ENCODE assay signal across 8 cellular contexts in genomic region chr11:6618117-6619020, GRCh38. TPM values are rescaled to one million over a fixed set of nuclear protein-coding genes. Genes with fewer than 3 reads are reported as not detected.
DNase-seq lines count a peak whose midpoint lies in the region; ATAC-seq, FAIRE-seq and TF ChIP-seq lines count a peak whose summit lies in the region.

No MANE protein-coding gene starts in this region.

- TF ChIP-seq RAD21 in GM12878 (IDR thresholded peaks at IDR 0.05; ENCODE audit: insufficient read depth, low read depth, low read length), result no peak

- no peak for TF ChIP-seq EP300 in GM12878 (IDR thresholded peaks at IDR 0.05; ENCODE audit: borderline replicate concordance in 1 of 2, control insufficient read depth in 1 of 2, low read depth in 2 of 2, low read length in 2 of 2)

- no peaks in the 10 kb centered on the region for H3K27me3 Mint-ChIP-seq in CD4-positive, alpha-beta T cell
- peaks cover 2% of the 10 kb centered on the region for H3K27me3 Mint-ChIP-seq in glutamatergic neuron (ENCODE audit: unreplicated experiment)

- H3K27ac Mint-ChIP-seq in CD4-positive, alpha-beta T cell, result no peak overlapping the region
- no peak overlapping the region for H3K27ac Mint-ChIP-seq in glutamatergic neuron (ENCODE audit: unreplicated experiment)

- peaks cover 8% of the 10 kb centered on the region for H3K4me1 Mint-ChIP-seq in CD4-positive, alpha-beta T cell (ENCODE audit: low read depth)
- H3K4me1 Mint-ChIP-seq in glutamatergic neuron (ENCODE audit: low read depth, unreplicated experiment), result no peaks in the 10 kb centered on the region

- peaks cover 12% of the 10 kb centered on the region for H3K79me2 ChIP-seq in GM12878 (ENCODE audit: control insufficient read depth, insufficient read depth, low read length)

- H3K4me2 ChIP-seq in GM12878 (ENCODE audit: control insufficient read depth, insufficient read depth), result peak overlapping the region; percentile 92

- POLR2A ChIA-PET in CD4-positive, alpha-beta T cell (lab: Charles Lee), result interaction anchor here (1.0 to 4.4 kb wide), 22 partner anchors 9 to 215 kb away, joined by 3 to 52 read pairs (median 6); partner anchors contain the start of genes ARFIP2, DCHS1, ILK and MRPL17
- POLR2A ChIA-PET in GM12878 (lab: Charles Lee), result interaction anchor here (0.8 to 9.1 kb wide), 19 partner anchors 9 to 929 kb away, joined by 3 to 85 read pairs (median 4); partner anchors contain the start of genes ARFIP2, ILK, MRPL17 and SMPD1

- no peaks in the 10 kb centered on the region for H4K20me1 ChIP-seq in GM12878 (ENCODE audit: control insufficient read depth, insufficient read depth)

- BruUV-seq in GM12878 (replicated peaks; lab: Mats Ljungman, UMichigan), result no TSS peak

- in situ Hi-C loops in GM12878 (cut with MboI), result loop anchor here (10.0 kb wide), 1 partner anchor 906 kb away; no protein-coding TSS in a partner anchor

- no peaks in the 10 kb centered on the region for H3K9me3 Mint-ChIP-seq in CD4-positive, alpha-beta T cell
- no peaks in the 10 kb centered on the region for H3K9me3 Mint-ChIP-seq in glutamatergic neuron (ENCODE audit: unreplicated experiment)

- intact Hi-C loops in CD4-positive, alpha-beta T cell (cut with DNase I, micrococcal nuclease), result loop anchor here in 1 of 2 experiments (1.0 to 10.0 kb wide), 6 partner anchors 16 to 384 kb away; partner anchors contain the start of genes APBB1, ARFIP2, CNGA4 and FHIP1B
- intact Hi-C loops in GM12878 (cut with micrococcal nuclease; ENCODE audit: unreplicated experiment), result loop anchor here (2.0 to 10.0 kb wide), 2 partner anchors 50 to 906 kb away; no protein-coding TSS in a partner anchor

- H3K27me3 ChIP-seq in CD4-positive, alpha-beta T cell (ENCODE audit: control insufficient read depth, insufficient read depth, low read length), result no peaks in the 10 kb centered on the region
- H3K27me3 ChIP-seq in GM12878 (replicated peaks in 1 of 2; ENCODE audit: control insufficient read depth in 2 of 2, insufficient read depth in 2 of 2, low read length in 1 of 2) (no peaks in the 10 kb centered on the region), iPS-20b (ENCODE audit: insufficient read depth, low read length) (no peaks in the 10 kb centered on the region)

- H3K4me1 ChIP-seq in GM12878 (ENCODE audit: control insufficient read depth, insufficient read depth, low read length) (peaks cover 6% of the 10 kb centered on the region), iPS-20b (ENCODE audit: insufficient read depth, low read length) (peaks cover 14% of the 10 kb centered on the region; the same call in 1 of the 2 replicates)

- no peak overlapping the region for H3K4me3 Mint-ChIP-seq in CD4-positive, alpha-beta T cell
- H3K4me3 Mint-ChIP-seq in glutamatergic neuron (ENCODE audit: unreplicated experiment), result no peak overlapping the region

- no peaks in the 10 kb centered on the region for H3K9me3 ChIP-seq in CD4-positive, alpha-beta T cell (ENCODE audit: control insufficient read depth, low read length)
- no peaks in the 10 kb centered on the region for H3K9me3 ChIP-seq in GM12878 (replicated peaks; ENCODE audit: control insufficient read depth, insufficient read depth, low read length)
- no peaks in the 10 kb centered on the region for H3K9me3 ChIP-seq in iPS-20b (ENCODE audit: insufficient read depth, low read depth, low read length)

- peak overlapping the region; percentile 95 for H2AFZ ChIP-seq in GM12878 (ENCODE audit: control insufficient read depth, low read depth, low read length)

- RAD21 ChIA-PET in GM12878 (lab: Charles Lee; ENCODE audit: unreplicated experiment), result interaction anchor here (0.8 to 4.3 kb wide), 19 partner anchors 9 to 239 kb away, joined by 3 to 55 read pairs (median 5); partner anchors contain the start of genes ARFIP2, ILK, MRPL17 and RRP8

- peak overlapping the region; percentile 95 for H3K4me3 ChIP-seq in GM12878
- H3K4me3 ChIP-seq in iPS-20b (ENCODE audit: low read length), result peak overlapping the region; percentile 81

- H3K27ac ChIP-seq in CD4-positive, alpha-beta T cell (ENCODE audit: low read depth, low read length), result peak overlapping the region; percentile 73
- H3K27ac ChIP-seq in GM12878 (ENCODE audit: control insufficient read depth, insufficient read depth) (peak overlapping the region; percentile 90), iPS-20b (ENCODE audit: low read length) (no peak overlapping the region)

- peak in 9 of 10 experiments; percentile 38 to 68 (median 60) for DNase-seq in CD4-positive, alpha-beta T cell
- DNase-seq in T-helper 2 cell, result peak in 4 of 5 experiments; percentile 35 to 81 (median 47)
- DNase-seq in GM12878 (ENCODE audit: low read depth, low spot score), result no peak
- DNase-seq in stimulated activated CD4-positive, alpha-beta T cell treated with anti-CD3 and anti-CD28 coated beads, Interleukin-12 subunit alpha, Interleukin-12 subunit beta, amount 100 ng/mL, for 4 hours, result peak; percentile 51
- DNase-seq in glutamatergic neuron, result no peak
- no peak for DNase-seq in NCI-H526 (lab: John Stamatoyannopoulos, UW)

- FAIRE-seq in GM12878 (lab: Jason Lieb, UNC), result peak; percentile 77

- peaks cover 0 to 6% of the 10 kb centered on the region in 2 experiments; a peak in 1 of 4 replicates for H3K36me3 ChIP-seq in GM12878 (ENCODE audit: control insufficient read depth in 2 of 2, insufficient read depth in 2 of 2, low read length in 1 of 2)
- peaks cover 21% of the 10 kb centered on the region for H3K36me3 ChIP-seq in iPS-20b (ENCODE audit: insufficient read depth, low read depth, low read length)

- peak; percentile 47 for ATAC-seq in CD4-positive, alpha-beta T cell (ENCODE audit: poor library complexity)
- ATAC-seq in HG02885 (IDR thresholded peaks at IDR 0.05; ENCODE audit: poor library complexity, unreplicated experiment), result peak; percentile 18
- ATAC-seq in GM12878, result peak; percentile 51

- TF ChIP-seq CTCF in CD4-positive, alpha-beta T cell (IDR thresholded peaks at IDR 0.05), result no peak
- TF ChIP-seq CTCF in GM12878 (IDR thresholded peaks at IDR 0.05 in 2 of 3, conservative IDR thresholded peaks at IDR 0.05 in 1 of 3; ENCODE audit: control insufficient read depth in 2 of 3, extremely low read depth in 1 of 3, insufficient read depth in 1 of 3, low read depth in 3 of 3, low read length in 3 of 3), result no peak; a peak in 1 of 6 replicates
- no peak for TF ChIP-seq CTCF in glutamatergic neuron (IDR thresholded peaks at IDR 0.05; ENCODE audit: partially characterized antibody, unreplicated experiment)

- H3K9ac ChIP-seq in GM12878 (ENCODE audit: control insufficient read depth, insufficient read depth, low read length) (peak overlapping the region; percentile 95), iPS-20b (ENCODE audit: low read depth, low read length) (peak overlapping the region; percentile 78)

- CTCF ChIA-PET in CD4-positive, alpha-beta T cell (lab: Charles Lee), result interaction anchor here (0.6 to 4.0 kb wide), 10 partner anchors 11 to 137 kb away, joined by 3 to 30 read pairs (median 4); partner anchors contain the start of genes ILK and MRPL17
- CTCF ChIA-PET in GM12878 (lab: Yijun Ruan, JAX), result interaction anchor here (0.6 to 3.5 kb wide), 18 partner anchors 9 to 239 kb away, joined by 3 to 27 read pairs (median 4); partner anchors contain the start of genes ILK and MRPL17

- SMC1A ChIA-PET in GM12878 (lab: Charles Lee; ENCODE audit: uncharacterized antibody, unreplicated experiment), result interaction anchor here (0.8 to 3.5 kb wide), 16 partner anchors 9 to 233 kb away, joined by 3 to 34 read pairs (median 4); partner anchors contain the start of genes ILK and MRPL17

- no peak; the same call in 1 of the 2 replicates for TF ChIP-seq POLR2A in GM12878 (IDR thresholded peaks at IDR 0.05; ENCODE audit: low read depth, low read length)

- 8% methylated on average over 15 of the region's 15 CpGs for WGBS in GM12878 (ENCODE audit: insufficient coverage, insufficient replicate concordance, low lambda C conversion rate, missing lambda C conversion rate)

- H3K36me3 Mint-ChIP-seq in CD4-positive, alpha-beta T cell (ENCODE audit: low read depth), result peaks cover 9% of the 10 kb centered on the region
- H3K36me3 Mint-ChIP-seq in glutamatergic neuron (ENCODE audit: unreplicated experiment), result no peaks in the 10 kb centered on the region

RNA-seq across cellular contexts. Expression of gene TPP1, which starts 0.9 kb away (rescaled TPM):
- total RNA-seq in CD4-positive, alpha-beta T cell, result 10 to 100 TPM; 29.7 to 34.4 TPM
- total RNA-seq in GM12878 (2013; cell fraction: nucleolus; rRNA removed), result 113 and 122 TPM in 2 replicates
- 12.8 and 14.8 TPM in 2 replicates for total RNA-seq in GM12878 (2014; rRNA removed)
- 7.7 and 9.3 TPM in 2 replicates for total RNA-seq in GM12878 (2014; rRNA removed; fragmentation: Illumina TruSeq; extraction: Trizol)
- total RNA-seq in GM12878 (2021), result 35.0 and 49.2 TPM in 2 replicates
- polyA plus RNA-seq in GM12878 (2011; ENCODE audit: low read depth), result 79.8 TPM
- polyA plus RNA-seq in GM12878 (2011; rRNA removed), result 51.8 and 64.6 TPM in 2 replicates
- 41.7 and 60.9 TPM in 2 replicates for polyA plus RNA-seq in GM12878 (2011; cell fraction: cytosol; rRNA removed)
- polyA plus RNA-seq in GM12878 (2011; cell fraction: nucleus; rRNA removed), result 249 and 317 TPM in 2 replicates
- polyA plus RNA-seq in GM12878 (2012), result 59.6 and 62.7 TPM in 2 replicates
- 58.9 and 71.1 TPM in 2 replicates for polyA plus RNA-seq in GM12878 (2014; fragmentation: Illumina TruSeq; extraction: Trizol)
- 10 to 100 TPM in 1 of 2 experiments, 1 to 10 TPM in 1; 7.5 to 14.4 TPM for polyA plus RNA-seq in GM12878 (2014; fragmentation: Nextera tagmentation; extraction: Ambion mirVana)
- polyA plus RNA-seq in GM12878 (2014; rRNA removed), result 45.0 and 50.3 TPM in 2 replicates
- 10 to 100 TPM; 38.0 to 38.6 TPM for polyA plus RNA-seq in GM12878 (2016; fragmentation: Nextera tagmentation; extraction: Ambion mirVana)
- 42.7 and 57.7 TPM in 2 replicates for polyA minus RNA-seq in GM12878 (2011; rRNA and poly(A)+ RNA removed)
- 12.2 and 21.0 TPM in 2 replicates for polyA minus RNA-seq in GM12878 (2011; cell fraction: cytosol; rRNA and poly(A)+ RNA removed)
- polyA minus RNA-seq in GM12878 (2011; cell fraction: nucleus; rRNA and poly(A)+ RNA removed), result 43.4 and 44.5 TPM in 2 replicates
- 37.7 TPM for total RNA-seq in glutamatergic neuron (ENCODE audit: unreplicated experiment)

RNA-seq across cellular contexts. Expression of gene TAF10, which starts 6.4 kb away (rescaled TPM):
- 100 to 1,000 TPM; 154 to 164 TPM for total RNA-seq in CD4-positive, alpha-beta T cell
- 12.9 and 13.0 TPM in 2 replicates for total RNA-seq in GM12878 (2013; cell fraction: nucleolus; rRNA removed)
- total RNA-seq in GM12878 (2014; rRNA removed) (167 and 172 TPM in 2 replicates), GM12878 (2014; rRNA removed; fragmentation: Illumina TruSeq; extraction: Trizol) (115 and 120 TPM in 2 replicates), GM12878 (2021) (184 and 192 TPM in 2 replicates), glutamatergic neuron (ENCODE audit: unreplicated experiment) (124 TPM)
- 24.6 TPM for polyA plus RNA-seq in GM12878 (2011; ENCODE audit: low read depth)
- polyA plus RNA-seq in GM12878 (2011; rRNA removed) (88.7 and 152 TPM in 2 replicates), GM12878 (2014; fragmentation: Illumina TruSeq; extraction: Trizol) (146 and 159 TPM in 2 replicates), GM12878 (2014; fragmentation: Nextera tagmentation; extraction: Ambion mirVana) (10 to 100 TPM; 27.2 to 78.9 TPM), GM12878 (2014; rRNA removed) (251 and 257 TPM in 2 replicates), GM12878 (2016; fragmentation: Nextera tagmentation; extraction: Ambion mirVana) (100 to 1,000 TPM in 1 of 2 experiments, 10 to 100 TPM in 1; 26.7 to 203 TPM)
- 130 and 152 TPM in 2 replicates for polyA plus RNA-seq in GM12878 (2011; cell fraction: cytosol; rRNA removed)
- polyA plus RNA-seq in GM12878 (2011; cell fraction: nucleus; rRNA removed), result 111 and 132 TPM in 2 replicates
- polyA plus RNA-seq in GM12878 (2012), result 202 and 218 TPM in 2 replicates
- polyA minus RNA-seq in GM12878 (2011; rRNA and poly(A)+ RNA removed), result 40.4 and 53.3 TPM in 2 replicates
- 18.0 and 36.9 TPM in 2 replicates for polyA minus RNA-seq in GM12878 (2011; cell fraction: cytosol; rRNA and poly(A)+ RNA removed)
- polyA minus RNA-seq in GM12878 (2011; cell fraction: nucleus; rRNA and poly(A)+ RNA removed), result 21.3 and 29.7 TPM in 2 replicates

RNA-seq across cellular contexts. Expression of gene ILK, which starts 14.8 kb away (rescaled TPM):
- 10 to 100 TPM; 19.2 to 21.0 TPM for total RNA-seq in CD4-positive, alpha-beta T cell
- total RNA-seq in GM12878 (2013; cell fraction: nucleolus; rRNA removed), result 79.6 and 83.1 TPM in 2 replicates
- total RNA-seq in GM12878 (2014; rRNA removed), result 73.7 and 74.2 TPM in 2 replicates
- 75.0 and 76.6 TPM in 2 replicates for total RNA-seq in GM12878 (2014; rRNA removed; fragmentation: Illumina TruSeq; extraction: Trizol)
- 90.4 and 90.7 TPM in 2 replicates for total RNA-seq in GM12878 (2021)
- 64.4 TPM for polyA plus RNA-seq in GM12878 (2011; ENCODE audit: low read depth)
- 121 and 163 TPM in 2 replicates for polyA plus RNA-seq in GM12878 (2011; rRNA removed)
- polyA plus RNA-seq in GM12878 (2011; cell fraction: cytosol; rRNA removed), result 207 and 217 TPM in 2 replicates
- 211 and 266 TPM in 2 replicates for polyA plus RNA-seq in GM12878 (2011; cell fraction: nucleus; rRNA removed)
- polyA plus RNA-seq in GM12878 (2012), result 69.8 and 84.3 TPM in 2 replicates
- 108 and 111 TPM in 2 replicates for polyA plus RNA-seq in GM12878 (2014; fragmentation: Illumina TruSeq; extraction: Trizol)
- polyA plus RNA-seq in GM12878 (2014; fragmentation: Nextera tagmentation; extraction: Ambion mirVana), result 10 to 100 TPM; 51.8 to 77.8 TPM
- polyA plus RNA-seq in GM12878 (2014; rRNA removed), result 91.9 and 93.7 TPM in 2 replicates
- 100 to 1,000 TPM; 105 to 124 TPM for polyA plus RNA-seq in GM12878 (2016; fragmentation: Nextera tagmentation; extraction: Ambion mirVana)
- 129 and 149 TPM in 2 replicates for polyA minus RNA-seq in GM12878 (2011; rRNA and poly(A)+ RNA removed)
- polyA minus RNA-seq in GM12878 (2011; cell fraction: cytosol; rRNA and poly(A)+ RNA removed), result 31.7 and 42.2 TPM in 2 replicates
- polyA minus RNA-seq in GM12878 (2011; cell fraction: nucleus; rRNA and poly(A)+ RNA removed), result 47.0 and 71.9 TPM in 2 replicates
- total RNA-seq in glutamatergic neuron (ENCODE audit: unreplicated experiment), result 168 TPM

RNA-seq across cellular contexts. Expression of gene RRP8, which starts 15.0 kb away (rescaled TPM):
- total RNA-seq in CD4-positive, alpha-beta T cell, result 10 to 100 TPM; 25.7 to 27.3 TPM
- total RNA-seq in GM12878 (2013; cell fraction: nucleolus; rRNA removed), result 40.8 and 45.4 TPM in 2 replicates
- 20.5 and 27.3 TPM in 2 replicates for total RNA-seq in GM12878 (2014; rRNA removed)
- 14.2 and 15.4 TPM in 2 replicates for total RNA-seq in GM12878 (2014; rRNA removed; fragmentation: Illumina TruSeq; extraction: Trizol)
- 26.3 and 27.3 TPM in 2 replicates for total RNA-seq in GM12878 (2021)
- polyA plus RNA-seq in GM12878 (2011; ENCODE audit: low read depth), result 5.9 TPM
- polyA plus RNA-seq in GM12878 (2011; rRNA removed), result 21.7 and 22.5 TPM in 2 replicates
- 14.1 and 16.8 TPM in 2 replicates for polyA plus RNA-seq in GM12878 (2011; cell fraction: cytosol; rRNA removed)
- 24.1 and 31.9 TPM in 2 replicates for polyA plus RNA-seq in GM12878 (2011; cell fraction: nucleus; rRNA removed)
- polyA plus RNA-seq in GM12878 (2012), result 11.1 and 14.3 TPM in 2 replicates
- polyA plus RNA-seq in GM12878 (2014; fragmentation: Illumina TruSeq; extraction: Trizol), result 21.5 and 26.1 TPM in 2 replicates
- polyA plus RNA-seq in GM12878 (2014; fragmentation: Nextera tagmentation; extraction: Ambion mirVana), result 10 to 100 TPM in 1 of 2 experiments, 1 to 10 TPM in 1; 4.7 to 15.8 TPM
- 20.6 and 21.8 TPM in 2 replicates for polyA plus RNA-seq in GM12878 (2014; rRNA removed)
- 10 to 100 TPM; 51.0 to 51.2 TPM for polyA plus RNA-seq in GM12878 (2016; fragmentation: Nextera tagmentation; extraction: Ambion mirVana)
- 16.2 and 18.1 TPM in 2 replicates for polyA minus RNA-seq in GM12878 (2011; rRNA and poly(A)+ RNA removed)
- 3.7 and 6.0 TPM in 2 replicates for polyA minus RNA-seq in GM12878 (2011; cell fraction: cytosol; rRNA and poly(A)+ RNA removed)
- 24.1 and 35.8 TPM in 2 replicates for polyA minus RNA-seq in GM12878 (2011; cell fraction: nucleus; rRNA and poly(A)+ RNA removed)
- total RNA-seq in glutamatergic neuron (ENCODE audit: unreplicated experiment), result 16.2 TPM

RNA-seq across cellular contexts. Expression of gene DCHS1, which starts 37.2 kb away (rescaled TPM):
- 1 to 10 TPM; 9.7 TPM for total RNA-seq in CD4-positive, alpha-beta T cell
- 0.56 and 0.92 TPM in 2 replicates for total RNA-seq in GM12878 (2013; cell fraction: nucleolus; rRNA removed)
- total RNA-seq in GM12878 (2014; rRNA removed) (0.34 and 0.38 TPM in 2 replicates), GM12878 (2014; rRNA removed; fragmentation: Illumina TruSeq; extraction: Trizol) (0.14 and 0.18 TPM in 2 replicates), GM12878 (2021) (0.56 and 0.64 TPM in 2 replicates), glutamatergic neuron (ENCODE audit: unreplicated experiment) (91.5 TPM)
- 0.17 TPM for polyA plus RNA-seq in GM12878 (2011; ENCODE audit: low read depth)
- polyA plus RNA-seq in GM12878 (2011; rRNA removed) (0.01 and 0.04 TPM in 2 replicates), GM12878 (2014; fragmentation: Illumina TruSeq; extraction: Trizol) (0.02 and 0.22 TPM in 2 replicates), GM12878 (2014; fragmentation: Nextera tagmentation; extraction: Ambion mirVana) (under 1 TPM in 1 of 2 experiments, not detected in 1; 0.02 TPM), GM12878 (2014; rRNA removed) (0.47 and 0.66 TPM in 2 replicates), GM12878 (2016; fragmentation: Nextera tagmentation; extraction: Ambion mirVana) (under 1 TPM; 0.04 to 0.09 TPM)
- 0.01 and 0.02 TPM in 2 replicates for polyA plus RNA-seq in GM12878 (2011; cell fraction: cytosol; rRNA removed)
- 0.31 and 0.32 TPM in 2 replicates for polyA plus RNA-seq in GM12878 (2011; cell fraction: nucleus; rRNA removed)
- polyA plus RNA-seq in GM12878 (2012), result 0.51 and 0.58 TPM in 2 replicates
- polyA minus RNA-seq in GM12878 (2011; rRNA and poly(A)+ RNA removed), result under 0.01 and 0.10 TPM in 2 replicates
- polyA minus RNA-seq in GM12878 (2011; cell fraction: cytosol; rRNA and poly(A)+ RNA removed), result 0.10 TPM in 1 of 2 replicates, not detected in the other
- 0.12 and 0.19 TPM in 2 replicates for polyA minus RNA-seq in GM12878 (2011; cell fraction: nucleus; rRNA and poly(A)+ RNA removed)

Comparison
In these comparisons a context has a peak if more than half of its experiments do, and no peak if none do; other contexts are left out.
1. DNase-seq: peak in CD4-positive, alpha-beta T cell (9 of 10), T-helper 2 cell (4 of 5) and stimulated activated CD4-positive, alpha-beta T cell treated with anti-CD3 and anti-CD28 coated beads, Interleukin-12 subunit alpha, Interleukin-12 subunit beta, amount 100 ng/mL, for 4 hours (single experiment); none in GM12878 (single experiment), glutamatergic neuron (single experiment) and NCI-H526 (0 of 2).
2. Peak in every context shown above with its lines, with median percentiles within 50 percentile points of each other: ATAC-seq.